ENCODE assay signal across 13 cellular contexts in genomic region chr19:42089191-42089750, GRCh38. TPM values are rescaled to one million over a fixed set of nuclear protein-coding genes. Genes with fewer than 3 reads are reported as not detected.
DNase-seq lines count a peak whose midpoint lies in the region; ATAC-seq, FAIRE-seq and TF ChIP-seq lines count a peak whose summit lies in the region.
"Had no signal": no experiment of that assay in that cellular context is flagged by ENCODE, and none has a peak within 500 bp of the region (broad histone marks: within the 10 kb centered on the region; RNA-seq: fewer than 3 reads in every experiment).

No MANE protein-coding gene starts in this region.

- FAIRE-seq in GM12892 (lab: Jason Lieb, UNC) = peak; percentile 40

- ATAC-seq in HG03432 (IDR thresholded peaks at IDR 0.05; ENCODE audit: unreplicated experiment) = no peak

- H3K27ac ChIP-seq in sigmoid colon = peak overlapping the region; percentile 51 to 71 (median 58)
- H3K27ac ChIP-seq: epithelial cell of prostate had no signal

- H3K4me3 Mint-ChIP-seq in dendritic cell treated with granulocyte-macrophage colony-stimulating factor and Interleukin-4, amounts not matched to agents 40 ng/mL and 50 ng/mL, for 4 days = peak overlapping the region; percentile 1

- peaks cover 41% of the 10 kb centered on the region for H3K36me3 Mint-ChIP-seq in dendritic cell treated with granulocyte-macrophage colony-stimulating factor and Interleukin-4, amounts not matched to agents 40 ng/mL and 50 ng/mL, for 4 days (ENCODE audit: low read depth)

- in situ Hi-C loops in KBM-7 (cut with MboI; ENCODE audit: low pct_unique_long_range_greater_than_20kb, low sequenced_read_pairs) = no loop called here

- no peaks in the 10 kb centered on the region for H3K9me3 ChIP-seq in MG63
- H3K9me3 ChIP-seq in sigmoid colon = no peaks in the 10 kb centered on the region

- H3K36me3 ChIP-seq in MG63 (peaks cover 1% of the 10 kb centered on the region), sigmoid colon (no peaks in the 10 kb centered on the region)

- H3K27me3 Mint-ChIP-seq in dendritic cell treated with granulocyte-macrophage colony-stimulating factor and Interleukin-4, amounts not matched to agents 40 ng/mL and 50 ng/mL, for 4 days = no peaks in the 10 kb centered on the region

- TF ChIP-seq CTCF in sigmoid colon (IDR thresholded peaks at IDR 0.05) = no peak

- H3K27ac Mint-ChIP-seq in dendritic cell treated with granulocyte-macrophage colony-stimulating factor and Interleukin-4, amounts not matched to agents 40 ng/mL and 50 ng/mL, for 4 days = peak overlapping the region; percentile 62

- H3K4me3 ChIP-seq in MG63 = peak overlapping the region; percentile 39
- peak overlapping the region in 1 of 4 donors; percentile 3 for H3K4me3 ChIP-seq in sigmoid colon

- H3K27me3 ChIP-seq in MG63 = no peaks in the 10 kb centered on the region
- H3K27me3 ChIP-seq in sigmoid colon = no peaks in the 10 kb centered on the region

- intact Hi-C loops in dendritic cell treated with granulocyte-macrophage colony-stimulating factor and Interleukin-4, amounts not matched to agents 40 ng/mL and 50 ng/mL, for 4 days (cut with micrococcal nuclease) = no loop called here
- intact Hi-C loops in sigmoid colon (cut with DNase I) = no loop called here

- no peak for TF ChIP-seq EP300 in sigmoid colon (IDR thresholded peaks at IDR 0.05)

- peaks cover 43% of the 10 kb centered on the region for H3K4me1 Mint-ChIP-seq in dendritic cell treated with granulocyte-macrophage colony-stimulating factor and Interleukin-4, amounts not matched to agents 40 ng/mL and 50 ng/mL, for 4 days (ENCODE audit: low read depth)

- H3K9me3 Mint-ChIP-seq in dendritic cell treated with granulocyte-macrophage colony-stimulating factor and Interleukin-4, amounts not matched to agents 40 ng/mL and 50 ng/mL, for 4 days = no peaks in the 10 kb centered on the region
- H3K9me3 Mint-ChIP-seq: activated T-helper 2 cell treated with anti-CD3 and anti-CD28 coated beads, Interferon-gamma antibody, Interleukin-2, Interleukin-4, amounts not matched to agents 10 μg/mL and 5 μg/mL and 100 μg/mL, durations not matched to agents 14 hours and 24 hours and 36 hours had no signal

- TF ChIP-seq POLR2A in GM12892 (IDR thresholded peaks at IDR 0.05; ENCODE audit: low read depth, low read length) (no peak), sigmoid colon (IDR thresholded peaks at IDR 0.05) (no peak)

- no peak for DNase-seq in GM12892 (ENCODE audit: insufficient read length)
- peak; percentile 36 for DNase-seq in MG63
- no peak for DNase-seq in sigmoid colon
- DNase-seq in T-helper 9 cell = no peak
- DNase-seq in KBM-7 = no peak
- DNase-seq: activated CD4-positive, alpha-beta T cell treated with anti-CD3 and anti-CD28 coated beads for 1 hour; central memory CD4-positive, alpha-beta T cell; NCI-H748 treated with DMSO at 0.1 percent for 48 hours had no signal

- 82 to 85% methylated on average over 13 of the region's 13 CpGs for WGBS in sigmoid colon, 2 donors

- peaks cover 0 to 31% (median 25%) of the 10 kb centered on the region in 4 donors for H3K4me1 ChIP-seq in sigmoid colon

RNA-seq across cellular contexts. Expression of gene ZNF574, which starts 13.3 kb away (rescaled TPM):
- polyA plus RNA-seq in GM12892 (2012; ENCODE audit: missing spikeins) = 3.2 TPM
- 18.8 and 20.4 TPM in 2 replicates for total RNA-seq in MG63 (2014; rRNA removed; shearing (Covaris generic); ENCODE audit: low replicate concordance)
- total RNA-seq in sigmoid colon = 10 to 100 TPM; 12.5 to 14.6 (median 13.1) TPM
- 1 to 10 TPM; 3.0 to 9.3 (median 5.5) TPM for polyA plus RNA-seq in sigmoid colon

RNA-seq across cellular contexts. Expression of gene GRIK5, which starts 19.3 kb away (rescaled TPM):
- polyA plus RNA-seq in GM12892 (2012; ENCODE audit: missing spikeins) = not detected
- not detected in 2 replicates for total RNA-seq in MG63 (2014; rRNA removed; shearing (Covaris generic); ENCODE audit: low replicate concordance)
- total RNA-seq in sigmoid colon = 10 to 100 TPM in 3 of 4 donors, 1 to 10 TPM in 1; 8.4 to 23.3 (median 13.3) TPM
- polyA plus RNA-seq in sigmoid colon = 1 to 10 TPM in 1 of 3 donors, under 1 TPM in 1, not detected in 1; under 0.01 to 2.7 TPM
- total RNA-seq: HT-29 had no signal

RNA-seq across cellular contexts. Expression of gene POU2F2, which starts 43.0 kb away (rescaled TPM):
- 21.0 TPM for polyA plus RNA-seq in GM12892 (2012; ENCODE audit: missing spikeins)
- total RNA-seq in MG63 (2014; rRNA removed; shearing (Covaris generic); ENCODE audit: low replicate concordance) = not detected in 2 replicates
- total RNA-seq in sigmoid colon = 1 to 10 TPM; 1.2 to 3.0 (median 2.5) TPM
- polyA plus RNA-seq in sigmoid colon = 10 to 100 TPM in 1 of 3 donors, 1 to 10 TPM in 1, under 1 TPM in 1; 0.60 to 19.0 (median 1.6) TPM
